Comparison of ENCODE assay signal across 9 cellular contexts in the genomic region with DNA sequence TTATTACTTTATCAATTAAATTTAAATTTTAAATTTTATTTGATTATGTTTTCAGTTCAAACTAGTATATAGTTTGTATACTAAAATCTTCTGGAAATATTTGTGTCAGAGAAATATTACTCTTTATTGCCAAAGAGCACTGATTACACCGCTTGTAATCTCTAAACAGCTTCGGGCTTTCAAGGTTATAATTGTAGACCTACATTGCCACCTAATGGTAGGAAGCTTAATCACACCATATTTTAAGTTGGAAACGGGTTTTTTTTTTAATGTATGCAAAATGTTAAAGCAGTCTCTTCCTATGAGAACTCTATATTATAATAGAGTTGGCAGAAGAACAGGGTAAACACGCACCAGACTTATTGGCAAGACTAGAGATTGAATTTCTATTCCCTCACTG. TPM values are rescaled to one million over a fixed set of nuclear protein-coding genes. Genes with fewer than 3 reads are reported as not detected.
DNase-seq lines count a peak whose midpoint lies in the region; ATAC-seq and TF ChIP-seq lines count a peak whose summit lies in the region.
"Had no signal": no experiment of that assay in that cellular context is flagged by ENCODE, and none has a peak within 500 bp of the region (broad histone marks: within the 10 kb centered on the region; RNA-seq: fewer than 3 reads in every experiment).

No MANE protein-coding gene starts in this region.

- H3K4me1 ChIP-seq in PC-3 (ENCODE audit: insufficient read depth, low read length) (peaks cover 11% of the 10 kb centered on the region), endodermal cell (ENCODE audit: control insufficient read depth, insufficient read depth, low read length) (no peaks in the 10 kb centered on the region)
- H3K4me1 ChIP-seq in naive thymus-derived CD4-positive, alpha-beta T cell (ENCODE audit: control insufficient read depth in 2 of 2, insufficient read depth in 2 of 2, low read length in 2 of 2) = no peaks in the 10 kb centered on the region

- no peak overlapping the region for H3K27ac ChIP-seq in PC-3 (ENCODE audit: low read length)
- no peak overlapping the region for H3K27ac ChIP-seq in endodermal cell (ENCODE audit: low read depth, low read length)
- no peak overlapping the region for H3K27ac ChIP-seq in naive thymus-derived CD4-positive, alpha-beta T cell (ENCODE audit: low read depth, low read length)

- H3K4me2 ChIP-seq in PC-3 (ENCODE audit: low read length) = no peak overlapping the region

- no peak overlapping the region for H2AFZ ChIP-seq in PC-3 (ENCODE audit: low read length)

- no peaks in the 10 kb centered on the region for H3K36me3 Mint-ChIP-seq in endodermal cell (ENCODE audit: low read depth)
- no peaks in the 10 kb centered on the region for H3K36me3 Mint-ChIP-seq in naive thymus-derived CD4-positive, alpha-beta T cell
- H3K36me3 Mint-ChIP-seq: activated naive CD8-positive, alpha-beta T cell treated with anti-CD3 and anti-CD28 coated beads, Interleukin-2, amount 10 ng/mL, durations not matched to agents 7 days and 5 days had no signal

- no peaks in the 10 kb centered on the region for H3K27me3 Mint-ChIP-seq in endodermal cell (ENCODE audit: insufficient read depth)
- peaks cover 0 to 22% (median 7%) of the 10 kb centered on the region in 5 donors for H3K27me3 Mint-ChIP-seq in naive thymus-derived CD4-positive, alpha-beta T cell

- no peaks in the 10 kb centered on the region for H3K9me2 ChIP-seq in PC-3 (replicated peaks; ENCODE audit: low read length)

- POLR2A ChIA-PET in PC-3 (lab: Charles Lee; ENCODE audit: unreplicated experiment) = no interaction called here
- POLR2A ChIA-PET in naive thymus-derived CD4-positive, alpha-beta T cell (lab: Charles Lee) = interaction anchor here (0.6 kb wide), 1 partner anchor 10 kb away, joined by 4 read pairs; no protein-coding TSS in a partner anchor

- H3K4me3 Mint-ChIP-seq in endodermal cell = no peak overlapping the region
- no peak overlapping the region for H3K4me3 Mint-ChIP-seq in naive thymus-derived CD4-positive, alpha-beta T cell
- H3K4me3 Mint-ChIP-seq: activated naive CD8-positive, alpha-beta T cell treated with anti-CD3 and anti-CD28 coated beads, Interleukin-2, amount 10 ng/mL, durations not matched to agents 7 days and 5 days had no signal

- peak; percentile 59 for DNase-seq in SIG-M5 treated with dmso at 0.1 percent for 504 hours (lab: John Stamatoyannopoulos, UW; ENCODE audit: unreplicated experiment)
- no peak for DNase-seq in SIG-M5 (lab: John Stamatoyannopoulos, UW)
- peak; percentile 58 for DNase-seq in PC-3
- no peak for DNase-seq in endodermal cell
- DNase-seq in naive thymus-derived CD4-positive, alpha-beta T cell = peak in 7 of 9 donors; percentile 23 to 58 (median 51)
- no peak for DNase-seq in NCI-H187 (lab: John Stamatoyannopoulos, UW)
- DNase-seq in activated CD4-positive, CD25-positive, alpha-beta regulatory T cell treated with anti-CD3 and anti-CD28 coated beads, Interleukin-2, amount 50 U/mL, for 72 hours = no peak
- DNase-seq: activated naive CD8-positive, alpha-beta T cell treated with anti-CD3 and anti-CD28 coated beads, Interleukin-2, amount 10 ng/mL, durations not matched to agents 7 days and 5 days had no signal

- H3K9ac ChIP-seq in PC-3 (ENCODE audit: low read length) (no peak overlapping the region), endodermal cell (ENCODE audit: extremely low read depth, low read length, poor library complexity, severe bottlenecking) (no peak overlapping the region)

- H3K9me3 Mint-ChIP-seq in endodermal cell = peaks cover 5% of the 10 kb centered on the region
- H3K9me3 Mint-ChIP-seq in naive thymus-derived CD4-positive, alpha-beta T cell = no peaks in the 10 kb centered on the region
- H3K9me3 Mint-ChIP-seq: activated naive CD8-positive, alpha-beta T cell treated with anti-CD3 and anti-CD28 coated beads, Interleukin-2, amount 10 ng/mL, durations not matched to agents 7 days and 5 days had no signal

- WGBS in endodermal cell (ENCODE audit: insufficient coverage in 1 of 2, insufficient read length in 1 of 2), 2 experiments = 21 to 50% methylated on average over 1 to 4 of the region's 4 CpGs

- no TSS peak for BruUV-seq in PC-3 (replicated peaks; lab: Mats Ljungman, UMichigan)

- no peaks in the 10 kb centered on the region for H3K79me2 ChIP-seq in PC-3 (ENCODE audit: low read length)

- no peaks in the 10 kb centered on the region for H3K4me1 Mint-ChIP-seq in endodermal cell
- peaks cover 0 to 5% (median 0%) of the 10 kb centered on the region in 7 donors for H3K4me1 Mint-ChIP-seq in naive thymus-derived CD4-positive, alpha-beta T cell
- H3K4me1 Mint-ChIP-seq: activated naive CD8-positive, alpha-beta T cell treated with anti-CD3 and anti-CD28 coated beads, Interleukin-2, amount 10 ng/mL, durations not matched to agents 7 days and 5 days had no signal

- TF ChIP-seq CTCF in PC-3 (conservative IDR thresholded peaks at IDR 0.05; ENCODE audit: low read depth, low read length) (peak; percentile 62), endodermal cell (conservative IDR thresholded peaks at IDR 0.05) (peak; percentile 82)

- peak; percentile 62 for ATAC-seq in HG02938 (IDR thresholded peaks at IDR 0.05; ENCODE audit: unreplicated experiment)
- ATAC-seq in PC-3 = no peak
- peak; percentile 86 for ATAC-seq in naive thymus-derived CD4-positive, alpha-beta T cell

- H3K27ac Mint-ChIP-seq in endodermal cell = no peak overlapping the region
- no peak overlapping the region for H3K27ac Mint-ChIP-seq in naive thymus-derived CD4-positive, alpha-beta T cell
- H3K27ac Mint-ChIP-seq: activated naive CD8-positive, alpha-beta T cell treated with anti-CD3 and anti-CD28 coated beads, Interleukin-2, amount 10 ng/mL, durations not matched to agents 7 days and 5 days had no signal

- H3F3A ChIP-seq in PC-3 (ENCODE audit: low read length, unreplicated experiment) = no peaks in the 10 kb centered on the region

- H3K9me3 ChIP-seq in PC-3 (ENCODE audit: low read length) = no peaks in the 10 kb centered on the region
- H3K9me3 ChIP-seq in endodermal cell (ENCODE audit: control insufficient read depth, low read length) = peaks cover 10% of the 10 kb centered on the region
- no peaks in the 10 kb centered on the region for H3K9me3 ChIP-seq in naive thymus-derived CD4-positive, alpha-beta T cell (ENCODE audit: control insufficient read depth in 2 of 3, low read length in 3 of 3)

- H4K20me1 ChIP-seq in PC-3 (ENCODE audit: low read length) = no peaks in the 10 kb centered on the region

- intact Hi-C loops in PC-3 (cut with micrococcal nuclease) = loop anchor here (10.0 kb wide), 1 partner anchor 229 kb away; no protein-coding TSS in a partner anchor
- intact Hi-C loops in naive thymus-derived CD4-positive, alpha-beta T cell (cut with micrococcal nuclease) = loop anchor here (1.0 to 5.0 kb wide), 9 partner anchors 7 to 1086 kb away; a partner anchor contains a TSS

- no peaks in the 10 kb centered on the region for H3K27me3 ChIP-seq in PC-3 (ENCODE audit: low read length)
- H3K27me3 ChIP-seq in endodermal cell (ENCODE audit: control insufficient read depth, insufficient read depth, low read length, poor library complexity, severe bottlenecking) = no peaks in the 10 kb centered on the region
- no peaks in the 10 kb centered on the region for H3K27me3 ChIP-seq in naive thymus-derived CD4-positive, alpha-beta T cell (ENCODE audit: control insufficient read depth in 2 of 2, insufficient read depth in 2 of 2, low read length in 2 of 2)

- H3K4me3 ChIP-seq in PC-3 (ENCODE audit: low read length) (no peak overlapping the region), endodermal cell (ENCODE audit: low read length) (no peak overlapping the region)
- H3K4me3 ChIP-seq in naive thymus-derived CD4-positive, alpha-beta T cell (ENCODE audit: low read length) = no peak overlapping the region

- CTCF ChIA-PET in PC-3 (lab: Charles Lee) = interaction anchor here (0.6 to 1.1 kb wide), 5 partner anchors 19 to 448 kb away, joined by 3 to 4 read pairs (median 3); a partner anchor contains a TSS
- CTCF ChIA-PET in naive thymus-derived CD4-positive, alpha-beta T cell (lab: Charles Lee) = interaction anchor here (0.6 to 3.1 kb wide), 12 partner anchors 8 to 382 kb away, joined by 3 to 16 read pairs (median 4); no protein-coding TSS in a partner anchor

- H3K36me3 ChIP-seq in PC-3 (ENCODE audit: low read depth, low read length) = no peaks in the 10 kb centered on the region
- no peaks in the 10 kb centered on the region for H3K36me3 ChIP-seq in endodermal cell (ENCODE audit: control insufficient read depth, insufficient read depth, low read length)
- no peaks in the 10 kb centered on the region for H3K36me3 ChIP-seq in naive thymus-derived CD4-positive, alpha-beta T cell (ENCODE audit: control insufficient read depth in 2 of 3, insufficient read depth in 3 of 3, low read length in 3 of 3)

RNA-seq across cellular contexts. Expression of a gene that starts 19.4 kb away (rescaled TPM):
- 13.2 and 14.7 TPM in 2 replicates for total RNA-seq in PC-3 (2014; rRNA removed)
- total RNA-seq in endodermal cell = 10 to 100 TPM; 33.0 to 33.7 TPM
- 18.8 TPM for polyA plus RNA-seq in endodermal cell (2013, experiment 1 of 2)
- 17.5 TPM for polyA plus RNA-seq in endodermal cell (2013, experiment 2 of 2)
- 10 to 100 TPM; 10.4 to 19.3 (median 13.2) TPM for total RNA-seq in naive thymus-derived CD4-positive, alpha-beta T cell
- polyA plus RNA-seq in naive thymus-derived CD4-positive, alpha-beta T cell = 10 to 100 TPM in 1 of 2 donors, 1 to 10 TPM in 1; 9.5 to 10.9 TPM

Comparison
In these comparisons a context has a peak if more than half of its experiments do, and no peak if none do; other contexts are left out.
1. DNase-seq: peak in SIG-M5 treated with dmso at 0.1 percent for 504 hours (single experiment), PC-3 (single experiment) and naive thymus-derived CD4-positive, alpha-beta T cell (7 of 9); none in SIG-M5 (single experiment), endodermal cell (single experiment), NCI-H187 (0 of 2) and activated CD4-positive, CD25-positive, alpha-beta regulatory T cell treated with anti-CD3 and anti-CD28 coated beads, Interleukin-2, amount 50 U/mL, for 72 hours (single experiment).